In the genomic region with DNA sequence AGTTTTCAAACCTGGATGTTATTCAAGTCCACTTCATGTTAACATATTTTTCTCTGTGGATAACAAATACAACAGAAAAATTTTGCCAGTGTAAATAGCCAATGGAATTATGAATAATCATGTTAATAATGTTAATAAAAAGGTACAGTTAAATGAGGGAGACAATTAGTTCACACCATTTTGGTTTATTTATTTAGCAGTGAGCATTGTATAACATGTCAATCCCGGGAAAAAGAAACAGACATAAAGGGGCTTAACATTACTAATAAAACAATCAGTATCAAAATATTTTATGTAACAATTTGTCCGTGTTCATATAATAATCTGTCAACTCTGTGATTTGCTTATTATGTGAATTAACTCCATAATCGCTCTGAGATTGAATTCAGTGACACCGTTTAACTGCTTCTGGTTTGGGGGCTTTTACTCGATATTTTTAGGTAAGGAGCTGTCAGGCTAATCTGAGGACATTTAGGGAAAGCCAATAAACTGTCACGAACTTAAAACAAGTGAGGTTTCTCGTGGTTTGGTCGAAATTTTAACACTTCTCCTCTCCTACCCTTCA, we compare ENCODE assay signal across 10 cellular contexts.
A peak's percentile ranks its signal among the peaks of the same experiment; 100 is the strongest.
DNase-seq lines count a peak whose midpoint lies in the region; ATAC-seq and TF ChIP-seq lines count a peak whose summit lies in the region.
"Had no signal": no experiment of that assay in that cellular context is flagged by ENCODE, and none has a peak within 500 bp of the region (broad histone marks: within the 10 kb centered on the region; RNA-seq: fewer than 3 reads in every experiment).

No MANE protein-coding gene starts in this region.

- H3K4me1 Mint-ChIP-seq in H9 (peaks cover 12 to 15% of the 10 kb centered on the region in 2 experiments), glutamatergic neuron (ENCODE audit: low read depth, unreplicated experiment) (no peaks in the 10 kb centered on the region), progenitor cell of endocrine pancreas (ENCODE audit: low read depth) (peaks cover 7% of the 10 kb centered on the region)
- H3K4me1 Mint-ChIP-seq in stimulated activated memory B cell treated with anti-CD40 and anti-IgM and Interleukin-4, amounts not matched to agents 10 μg/mL and 1 μg/mL and 100 μg/mL, for 72 hours = no peaks in the 10 kb centered on the region

- no peaks in the 10 kb centered on the region for H4K20me1 ChIP-seq in H9 (ENCODE audit: control insufficient read depth, insufficient read depth, insufficient read length)

- TF ChIP-seq CTCF in H9 (conservative IDR thresholded peaks at IDR 0.05) (no peak), glutamatergic neuron (IDR thresholded peaks at IDR 0.05; ENCODE audit: partially characterized antibody, unreplicated experiment) (no peak), progenitor cell of endocrine pancreas (IDR thresholded peaks at IDR 0.05; ENCODE audit: unreplicated experiment) (no peak)

- no peak overlapping the region for H4K8ac ChIP-seq in H9 (replicated peaks; ENCODE audit: insufficient read length, low read depth, low read length)

- H3K23me2 ChIP-seq in H9 (ENCODE audit: insufficient read length, low read depth, low read length, poor library complexity, severe bottlenecking) = peaks cover 11% of the 10 kb centered on the region

- H3K9ac ChIP-seq in H9 (ENCODE audit: extremely low read depth, insufficient read length, low read length) (peak overlapping the region; percentile 28), adipocyte (ENCODE audit: low read length) (peak overlapping the region; percentile 37)

- no peak overlapping the region for H3K4ac ChIP-seq in H9 (ENCODE audit: low read depth, low read length)

- H4K5ac ChIP-seq in H9 (ENCODE audit: insufficient read length, low read depth, low read length) = no peak overlapping the region

- WGBS in H9 (ENCODE audit: extremely low coverage, insufficient read length, low lambda C conversion rate) = no CpG with 5 or more reads among the region's 8 CpGs

- H3K18ac ChIP-seq in H9 (ENCODE audit: insufficient read length, low read depth, low read length) = no peak overlapping the region

- peaks cover 46% of the 10 kb centered on the region for H3K27me3 Mint-ChIP-seq in H9 (ENCODE audit: low read depth)
- peaks cover 9% of the 10 kb centered on the region for H3K27me3 Mint-ChIP-seq in glutamatergic neuron (ENCODE audit: unreplicated experiment)
- H3K27me3 Mint-ChIP-seq in progenitor cell of endocrine pancreas = peaks cover 39% of the 10 kb centered on the region
- peaks cover 51% of the 10 kb centered on the region for H3K27me3 Mint-ChIP-seq in stimulated activated memory B cell treated with anti-CD40 and anti-IgM and Interleukin-4, amounts not matched to agents 10 μg/mL and 1 μg/mL and 100 μg/mL, for 72 hours

- peaks cover 4% of the 10 kb centered on the region; the same call in 1 of the 2 replicates for H3K27me3 ChIP-seq in H9 (ENCODE audit: insufficient read depth, low read length)
- H3K27me3 ChIP-seq in adipocyte (replicated peaks; ENCODE audit: control insufficient read depth, insufficient read depth, low read length) = peaks cover 21% of the 10 kb centered on the region

- H3K79me2 ChIP-seq in H9 (ENCODE audit: insufficient read depth, low read length) = no peaks in the 10 kb centered on the region

- no peak overlapping the region for H2AFZ ChIP-seq in H9 (ENCODE audit: low read length)

- H2BK120ac ChIP-seq in H9 (ENCODE audit: low read depth, low read length, poor library complexity, severe bottlenecking) = no peak overlapping the region

- H2AK5ac ChIP-seq in H9 (ENCODE audit: insufficient read length, low read length) = no peak overlapping the region

- H3K23ac ChIP-seq in H9 (ENCODE audit: insufficient read length, low read depth, low read length) = no peak overlapping the region

- H3K4me3 ChIP-seq in adipocyte (ENCODE audit: low read length) = peak overlapping the region; percentile 78

- H3K56ac ChIP-seq in H9 (ENCODE audit: insufficient read length, low read depth, low read length) = no peak overlapping the region

- H2BK5ac ChIP-seq in H9 (ENCODE audit: insufficient read length, low read length) = no peak overlapping the region

- H3K27ac ChIP-seq in H9 (ENCODE audit: insufficient read length, low read depth, low read length) = no peak overlapping the region

- no peak overlapping the region for H2BK15ac ChIP-seq in H9 (ENCODE audit: low read depth, low read length)

- DNase-seq in H9 (no peak), adipocyte (ENCODE audit: low read depth) (no peak), glutamatergic neuron (no peak), progenitor cell of endocrine pancreas (ENCODE audit: low spot score, unreplicated experiment) (no peak), SHP77 treated with DMSO at 0.1 percent for 48 hours (lab: John Stamatoyannopoulos, UW) (no peak), NCI-H1048 (lab: John Stamatoyannopoulos, UW) (no peak)
- DNase-seq: NCI-H226; stimulated activated naive CD4-positive, alpha-beta T cell treated with Interleukin-2 at 50 U/mL for 16 hours had no signal

- no peak overlapping the region for H4K91ac ChIP-seq in H9 (ENCODE audit: insufficient read length, low read depth, low read length)

- H3K27ac Mint-ChIP-seq in H9 (no peak overlapping the region), glutamatergic neuron (ENCODE audit: unreplicated experiment) (no peak overlapping the region), progenitor cell of endocrine pancreas (no peak overlapping the region)
- no peak overlapping the region for H3K27ac Mint-ChIP-seq in stimulated activated memory B cell treated with anti-CD40 and anti-IgM and Interleukin-4, amounts not matched to agents 10 μg/mL and 1 μg/mL and 100 μg/mL, for 72 hours

- H2BK12ac ChIP-seq in H9 (ENCODE audit: insufficient read length, low read depth, low read length) = no peak overlapping the region

- H3K79me1 ChIP-seq in H9 (ENCODE audit: insufficient read depth, low read depth, low read length, poor library complexity, severe bottlenecking) = no peaks in the 10 kb centered on the region

- H3K36me3 Mint-ChIP-seq in H9 (ENCODE audit: insufficient read depth in 1 of 3, low read depth in 3 of 3) = no peaks in the 10 kb centered on the region
- H3K36me3 Mint-ChIP-seq in glutamatergic neuron (ENCODE audit: unreplicated experiment) = peaks cover 6% of the 10 kb centered on the region
- no peaks in the 10 kb centered on the region for H3K36me3 Mint-ChIP-seq in progenitor cell of endocrine pancreas (ENCODE audit: insufficient read depth)
- H3K36me3 Mint-ChIP-seq in stimulated activated memory B cell treated with anti-CD40 and anti-IgM and Interleukin-4, amounts not matched to agents 10 μg/mL and 1 μg/mL and 100 μg/mL, for 72 hours = no peaks in the 10 kb centered on the region

- H3K36me3 ChIP-seq in adipocyte (ENCODE audit: control insufficient read depth, insufficient read depth, low read length, severe bottlenecking) = no peaks in the 10 kb centered on the region
- H3K36me3 ChIP-seq: HAP-1 had no signal

- H3K4me3 Mint-ChIP-seq in H9 = peak overlapping the region; percentile 74 to 89
- peak overlapping the region; percentile 88 for H3K4me3 Mint-ChIP-seq in glutamatergic neuron (ENCODE audit: unreplicated experiment)
- peak overlapping the region; percentile 78 for H3K4me3 Mint-ChIP-seq in progenitor cell of endocrine pancreas (ENCODE audit: low read depth)
- H3K4me3 Mint-ChIP-seq in stimulated activated memory B cell treated with anti-CD40 and anti-IgM and Interleukin-4, amounts not matched to agents 10 μg/mL and 1 μg/mL and 100 μg/mL, for 72 hours = no peak overlapping the region

- H3K9me3 Mint-ChIP-seq in H9 (no peaks in the 10 kb centered on the region), glutamatergic neuron (ENCODE audit: unreplicated experiment) (peaks cover 3% of the 10 kb centered on the region), progenitor cell of endocrine pancreas (ENCODE audit: low read depth) (no peaks in the 10 kb centered on the region)
- peaks cover 3% of the 10 kb centered on the region for H3K9me3 Mint-ChIP-seq in stimulated activated memory B cell treated with anti-CD40 and anti-IgM and Interleukin-4, amounts not matched to agents 10 μg/mL and 1 μg/mL and 100 μg/mL, for 72 hours

- no peak overlapping the region for H2BK20ac ChIP-seq in H9 (ENCODE audit: low read depth, low read length, poor library complexity, severe bottlenecking)

- no peaks in the 10 kb centered on the region; the same call in 1 of the 2 replicates for H3K4me1 ChIP-seq in H9 (ENCODE audit: insufficient read depth, low read length)
- peaks cover 6% of the 10 kb centered on the region for H3K4me1 ChIP-seq in adipocyte (ENCODE audit: control insufficient read depth, insufficient read depth, low read length)
- H3K4me1 ChIP-seq: HAP-1 had no signal

- H3K9me3 ChIP-seq in H9 (ENCODE audit: control insufficient read depth, low read depth, low read length) = no peaks in the 10 kb centered on the region
- H3K9me3 ChIP-seq in adipocyte (ENCODE audit: control insufficient read depth, low read length) = no peaks in the 10 kb centered on the region
- H3K9me3 ChIP-seq: HAP-1 had no signal

- no peak for ATAC-seq in stimulated activated memory B cell treated with anti-CD40 and anti-IgM and Interleukin-4, amounts not matched to agents 10 μg/mL and 1 μg/mL and 100 μg/mL, for 72 hours

- no peak overlapping the region for H3T11ph ChIP-seq in H9 (ENCODE audit: low read length)

- H3K14ac ChIP-seq in H9 (ENCODE audit: insufficient read depth, low read length) = no peak overlapping the region

- H3K4me2 ChIP-seq in H9 (ENCODE audit: insufficient read depth, insufficient read length, low read length) = peak overlapping the region; percentile 62
